In the genomic region with DNA sequence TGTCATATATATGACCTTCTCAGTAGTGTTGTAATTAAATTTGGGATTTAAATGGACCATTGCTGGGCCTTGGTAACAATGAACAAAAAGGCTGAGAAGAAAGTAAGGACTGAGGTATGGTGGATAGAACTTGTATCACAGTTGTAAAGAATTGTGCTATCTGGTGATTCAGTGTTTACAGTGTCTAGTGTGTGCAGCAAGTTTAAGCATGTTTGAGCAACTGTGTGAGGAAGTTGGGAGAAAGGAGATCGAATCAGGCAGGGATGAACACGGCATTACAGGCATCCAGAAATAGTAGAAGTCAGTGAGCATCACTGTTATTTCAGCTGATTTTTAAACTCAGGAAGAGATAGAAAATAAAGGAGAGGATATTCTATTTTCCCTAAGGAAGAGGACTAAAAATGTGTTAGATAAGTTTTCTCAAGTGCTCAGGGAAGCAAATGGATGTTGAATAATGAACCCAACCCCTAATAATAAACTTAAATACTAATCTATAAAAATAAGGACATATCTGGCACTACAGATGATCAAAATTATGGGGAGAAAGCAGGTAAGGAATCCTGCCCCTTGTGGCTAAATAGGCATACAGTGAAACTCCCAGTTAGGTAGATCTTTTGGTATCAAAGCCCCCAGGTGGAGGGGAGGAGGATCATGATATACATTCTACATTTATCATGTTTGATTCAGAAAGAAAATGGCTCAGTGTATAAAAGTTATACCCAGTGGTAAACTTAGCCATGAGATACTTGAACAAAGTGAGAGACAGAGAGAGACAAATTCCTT, we compare ENCODE assay signal across 1 cellular context.
TF ChIP-seq lines count a peak whose summit lies in the region.

No MANE protein-coding gene starts in this region.

TF ChIP-seq in GM23338, 12 proteins besides CTCF, POLR2A, EP300 and RAD21 (continued from another document):
- TF ChIP-seq, protein P1, sequence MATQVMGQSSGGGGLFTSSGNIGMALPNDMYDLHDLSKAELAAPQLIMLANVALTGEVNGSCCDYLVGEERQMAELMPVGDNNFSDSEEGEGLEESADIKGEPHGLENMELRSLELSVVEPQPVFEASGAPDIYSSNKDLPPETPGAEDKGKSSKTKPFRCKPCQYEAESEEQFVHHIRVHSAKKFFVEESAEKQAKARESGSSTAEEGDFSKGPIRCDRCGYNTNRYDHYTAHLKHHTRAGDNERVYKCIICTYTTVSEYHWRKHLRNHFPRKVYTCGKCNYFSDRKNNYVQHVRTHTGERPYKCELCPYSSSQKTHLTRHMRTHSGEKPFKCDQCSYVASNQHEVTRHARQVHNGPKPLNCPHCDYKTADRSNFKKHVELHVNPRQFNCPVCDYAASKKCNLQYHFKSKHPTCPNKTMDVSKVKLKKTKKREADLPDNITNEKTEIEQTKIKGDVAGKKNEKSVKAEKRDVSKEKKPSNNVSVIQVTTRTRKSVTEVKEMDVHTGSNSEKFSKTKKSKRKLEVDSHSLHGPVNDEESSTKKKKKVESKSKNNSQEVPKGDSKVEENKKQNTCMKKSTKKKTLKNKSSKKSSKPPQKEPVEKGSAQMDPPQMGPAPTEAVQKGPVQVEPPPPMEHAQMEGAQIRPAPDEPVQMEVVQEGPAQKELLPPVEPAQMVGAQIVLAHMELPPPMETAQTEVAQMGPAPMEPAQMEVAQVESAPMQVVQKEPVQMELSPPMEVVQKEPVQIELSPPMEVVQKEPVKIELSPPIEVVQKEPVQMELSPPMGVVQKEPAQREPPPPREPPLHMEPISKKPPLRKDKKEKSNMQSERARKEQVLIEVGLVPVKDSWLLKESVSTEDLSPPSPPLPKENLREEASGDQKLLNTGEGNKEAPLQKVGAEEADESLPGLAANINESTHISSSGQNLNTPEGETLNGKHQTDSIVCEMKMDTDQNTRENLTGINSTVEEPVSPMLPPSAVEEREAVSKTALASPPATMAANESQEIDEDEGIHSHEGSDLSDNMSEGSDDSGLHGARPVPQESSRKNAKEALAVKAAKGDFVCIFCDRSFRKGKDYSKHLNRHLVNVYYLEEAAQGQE (IDR thresholded peaks at IDR 0.05; ENCODE audit: unreplicated experiment): no peak
- TF ChIP-seq, protein P2, sequence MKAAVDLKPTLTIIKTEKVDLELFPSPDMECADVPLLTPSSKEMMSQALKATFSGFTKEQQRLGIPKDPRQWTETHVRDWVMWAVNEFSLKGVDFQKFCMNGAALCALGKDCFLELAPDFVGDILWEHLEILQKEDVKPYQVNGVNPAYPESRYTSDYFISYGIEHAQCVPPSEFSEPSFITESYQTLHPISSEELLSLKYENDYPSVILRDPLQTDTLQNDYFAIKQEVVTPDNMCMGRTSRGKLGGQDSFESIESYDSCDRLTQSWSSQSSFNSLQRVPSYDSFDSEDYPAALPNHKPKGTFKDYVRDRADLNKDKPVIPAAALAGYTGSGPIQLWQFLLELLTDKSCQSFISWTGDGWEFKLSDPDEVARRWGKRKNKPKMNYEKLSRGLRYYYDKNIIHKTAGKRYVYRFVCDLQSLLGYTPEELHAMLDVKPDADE (IDR thresholded peaks at IDR 0.05): no peak
- TF ChIP-seq POLR2AphosphoS5 (IDR thresholded peaks at IDR 0.05; ENCODE audit: low read depth) (no peak), EZH2 (IDR thresholded peaks at IDR 0.05; ENCODE audit: low read depth, unreplicated experiment) (no peak), CREB1 (CRISPR knock-in tag; IDR thresholded peaks at IDR 0.05; ENCODE audit: low read depth) (no peak), ZNF114 (CRISPR knock-in tag; IDR thresholded peaks at IDR 0.05) (no peak)
TF ChIP-seq in GM23338: peak in this region for 0.
